8 cellular contexts compared by ENCODE assay signal in the genomic region with DNA sequence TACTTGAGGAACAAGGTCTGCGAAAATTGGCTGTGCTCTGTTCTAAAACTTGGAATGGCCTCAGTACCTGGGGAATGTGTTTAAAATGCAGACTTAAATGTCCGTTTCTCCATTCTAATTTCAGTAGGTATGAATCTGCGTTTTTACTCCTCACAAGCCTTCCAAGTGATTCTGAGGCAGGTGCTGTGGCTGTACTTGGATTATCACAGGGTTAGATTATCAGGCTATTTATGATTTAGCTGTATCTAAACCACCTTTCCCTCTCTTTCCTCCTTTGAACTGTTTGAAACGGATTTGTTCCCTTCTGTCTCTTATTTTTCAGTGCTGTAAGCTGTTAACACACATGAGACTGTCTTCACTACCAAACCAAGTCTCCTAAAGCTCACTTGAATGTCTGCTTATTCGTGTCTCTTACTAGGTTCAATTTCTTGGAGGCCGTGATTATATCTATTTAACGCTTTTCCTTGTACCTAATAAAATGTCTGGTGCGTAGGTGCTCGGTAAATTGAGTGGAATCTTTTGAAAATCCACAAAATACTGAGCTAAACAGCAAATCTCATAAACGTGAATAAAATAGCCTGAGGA. TPM values are rescaled to one million over a fixed set of nuclear protein-coding genes. Genes with fewer than 3 reads are reported as not detected.
DNase-seq lines count a peak whose midpoint lies in the region; ATAC-seq and TF ChIP-seq lines count a peak whose summit lies in the region.

No MANE protein-coding gene starts in this region.

- TSS peak; percentile 98 for BruUV-seq in Panc1 (replicated peaks; lab: Mats Ljungman, UMichigan)

- H3K36me3 ChIP-seq in Panc1 (ENCODE audit: control insufficient read depth, insufficient read depth, low read length) (peaks cover 17% of the 10 kb centered on the region), skeletal muscle satellite cell (ENCODE audit: insufficient read depth, low read length) (no peaks in the 10 kb centered on the region)

- ATAC-seq in GM21576 (IDR thresholded peaks at IDR 0.05; ENCODE audit: unreplicated experiment) (peak; percentile 0), Panc1 (no peak), HG03439 (IDR thresholded peaks at IDR 0.05; ENCODE audit: unreplicated experiment) (no peak)

- peak overlapping the region; percentile 92 for H3K9ac ChIP-seq in skeletal muscle satellite cell (ENCODE audit: low read depth, low read length)

- H3K4me3 ChIP-seq in Panc1 (ENCODE audit: low read depth in 2 of 2, low read length in 2 of 2) = peak overlapping the region; percentile 54 to 89
- peak overlapping the region; percentile 85 for H3K4me3 ChIP-seq in fibroblast of the aortic adventitia (ENCODE audit: low read depth, low read length)
- peak overlapping the region; percentile 81 for H3K4me3 ChIP-seq in skeletal muscle satellite cell (ENCODE audit: low read length)

- intact Hi-C loops in Panc1 (cut with micrococcal nuclease; ENCODE audit: unreplicated experiment) = no loop called here

- peak overlapping the region; percentile 88 for H3K4me2 ChIP-seq in skeletal muscle satellite cell (ENCODE audit: low read length)

- H3K27ac ChIP-seq in Panc1 (ENCODE audit: low read length) = peak overlapping the region; percentile 97

- in situ Hi-C loops in Panc1 (cut with HindIII; ENCODE audit: low pct_unique_long_range_greater_than_20kb, low sequenced_read_pairs) = no loop called here

- TF ChIP-seq CTCF in Panc1 (IDR thresholded peaks at IDR 0.05) (no peak), fibroblast of the aortic adventitia (IDR thresholded peaks at IDR 0.05; ENCODE audit: insufficient read depth, low read length) (no peak)

- DNase-seq in Panc1 (ENCODE audit: low read depth, low spot score) (no peak), fibroblast of the aortic adventitia (ENCODE audit: low read depth) (no peak), NCI-H2196 (lab: John Stamatoyannopoulos, UW; ENCODE audit: unreplicated experiment) (no peak), cerebellar cortex (ENCODE audit: low spot score) (no peak)
- DNase-seq in activated CD4-positive, CD25-positive, alpha-beta regulatory T cell (lab: John Stamatoyannopoulos, UW) = no peak

- H3K27me3 ChIP-seq in Panc1 (ENCODE audit: control insufficient read depth, insufficient read depth, low read length) (no peaks in the 10 kb centered on the region), skeletal muscle satellite cell (ENCODE audit: control insufficient read depth, insufficient read depth, low read length) (no peaks in the 10 kb centered on the region)

- no peaks in the 10 kb centered on the region for H3K9me3 ChIP-seq in Panc1 (ENCODE audit: control insufficient read depth, insufficient read depth, low read depth, low read length)
- no peaks in the 10 kb centered on the region for H3K9me3 ChIP-seq in skeletal muscle satellite cell (replicated peaks; ENCODE audit: low read length)

- POLR2A ChIA-PET in Panc1 (lab: Charles Lee) = interaction anchor here (0.5 to 0.7 kb wide), 4 partner anchors 20 to 333 kb away, joined by 3 to 17 read pairs (median 4); no protein-coding TSS in a partner anchor

- peaks cover 30% of the 10 kb centered on the region for H3K4me1 ChIP-seq in Panc1 (ENCODE audit: control insufficient read depth, insufficient read depth, low read length)
- H3K4me1 ChIP-seq in skeletal muscle satellite cell (ENCODE audit: control insufficient read depth, insufficient read depth, low read length) = peaks cover 21% of the 10 kb centered on the region

- CTCF ChIA-PET in Panc1 (lab: Charles Lee) = interaction anchor here (0.6 kb wide), 1 partner anchor 455 kb away, joined by 5 read pairs; no protein-coding TSS in a partner anchor

RNA-seq across cellular contexts. Expression of gene CETN3, which starts 0.7 kb away (rescaled TPM):
- 30.6 TPM for total RNA-seq in Panc1 (2021; ENCODE audit: unreplicated experiment)
- 13.4 TPM for polyA plus RNA-seq in Panc1 (2012; ENCODE audit: insufficient read length)
- total RNA-seq in fibroblast of the aortic adventitia (ENCODE audit: low replicate concordance) = 17.2 and 60.8 TPM in 2 replicates
- total RNA-seq in skeletal muscle satellite cell (2012; rRNA removed) = 5.5 and 11.4 TPM in 2 replicates
